12 cellular contexts compared by ENCODE assay signal in genomic region chr1:167516404-167517388, GRCh38. TPM values are rescaled to one million over a fixed set of nuclear protein-coding genes. Genes with fewer than 3 reads are reported as not detected.
A peak's percentile ranks its signal among the peaks of the same experiment; 100 is the strongest.
DNase-seq lines count a peak whose midpoint lies in the region; ATAC-seq, FAIRE-seq and TF ChIP-seq lines count a peak whose summit lies in the region.
"Had no signal": no experiment of that assay in that cellular context is flagged by ENCODE, and none has a peak within 500 bp of the region (broad histone marks: within the 10 kb centered on the region; RNA-seq: fewer than 3 reads in every experiment).

No MANE protein-coding gene starts in this region.

- POLR2A ChIA-PET in CD4-positive, alpha-beta memory T cell (lab: Charles Lee; ENCODE audit: partially characterized antibody), result interaction anchor here (0.7 to 7.2 kb wide), 27 partner anchors 8 to 709 kb away, joined by 3 to 236 read pairs (median 9); partner anchors contain the start of genes CREG1, DCAF6, GPA33 and MPC2
- POLR2A ChIA-PET in T-cell (lab: Charles Lee), result interaction anchor here (0.5 to 2.3 kb wide), 13 partner anchors 8 to 428 kb away, joined by 3 to 19 read pairs (median 5); no protein-coding TSS in a partner anchor

- no peak for FAIRE-seq in GM12892 (lab: Jason Lieb, UNC)
- FAIRE-seq: GM18507 had no signal

- peak; percentile 50 to 61 (median 55) for DNase-seq in CD4-positive, alpha-beta memory T cell
- peak in 29 of 34 experiments; percentile 33 to 68 (median 49) for DNase-seq in T-cell
- DNase-seq in activated naive CD4-positive, alpha-beta T cell treated with anti-CD3 and anti-CD28 coated beads, Interleukin-2, amount 50 U/mL, for 16 hours, result peak; percentile 37
- DNase-seq in natural killer cell, result no peak
- no peak for DNase-seq in GM12892 (ENCODE audit: insufficient read length)
- no peak for DNase-seq in hypothalamus (lab: John Stamatoyannopoulos, UW)
- no peak for DNase-seq in NCI-H1694 (lab: John Stamatoyannopoulos, UW)
- DNase-seq: KBM-7, NCI-H2107, T1000 had no signal

- peak overlapping the region; percentile 82 to 83 for H3K4me3 ChIP-seq in CD4-positive, alpha-beta memory T cell (ENCODE audit: low read length in 2 of 2)

- peak overlapping the region; percentile 94 for H3K27ac ChIP-seq in CD4-positive, alpha-beta memory T cell (ENCODE audit: low read depth, low read length)

- H3K9me3 Mint-ChIP-seq in CD4-positive, alpha-beta memory T cell, result no peaks in the 10 kb centered on the region
- H3K9me3 Mint-ChIP-seq in T-cell (no peaks in the 10 kb centered on the region), natural killer cell (no peaks in the 10 kb centered on the region)

- peak overlapping the region; percentile 95 to 100 (median 99) for H3K4me3 Mint-ChIP-seq in CD4-positive, alpha-beta memory T cell
- H3K4me3 Mint-ChIP-seq in T-cell (peak overlapping the region; percentile 98 to 99 (median 98)), natural killer cell (peak overlapping the region; percentile 95)

- TF ChIP-seq POLR2A in GM12892 (IDR thresholded peaks at IDR 0.05; ENCODE audit: low read depth, low read length), result no peak

- no peaks in the 10 kb centered on the region for H3K9me3 ChIP-seq in CD4-positive, alpha-beta memory T cell (ENCODE audit: control insufficient read depth in 1 of 2, low read length in 2 of 2)

- H3K27ac Mint-ChIP-seq in CD4-positive, alpha-beta memory T cell, result peak overlapping the region; percentile 97 to 100 (median 99)
- H3K27ac Mint-ChIP-seq in T-cell, result peak overlapping the region; percentile 98 to 99
- peak overlapping the region; percentile 91 to 100 for H3K27ac Mint-ChIP-seq in natural killer cell

- peaks cover 40 to 63% of the 10 kb centered on the region in 2 donors for H3K36me3 Mint-ChIP-seq in CD4-positive, alpha-beta memory T cell
- peaks cover 46% of the 10 kb centered on the region for H3K36me3 Mint-ChIP-seq in T-cell
- peaks cover 35% of the 10 kb centered on the region for H3K36me3 Mint-ChIP-seq in natural killer cell

- no peaks in the 10 kb centered on the region for H3K36me3 ChIP-seq in CD4-positive, alpha-beta memory T cell (ENCODE audit: insufficient read depth, low read length)

- H3K4me1 Mint-ChIP-seq in CD4-positive, alpha-beta memory T cell, result peaks cover 32 to 80% (median 47%) of the 10 kb centered on the region in 4 donors
- peaks cover 54 to 58% (median 55%) of the 10 kb centered on the region in 3 donors for H3K4me1 Mint-ChIP-seq in T-cell
- H3K4me1 Mint-ChIP-seq in natural killer cell, result peaks cover 61 to 71% of the 10 kb centered on the region in 2 donors

- TF ChIP-seq CTCF in natural killer cell (IDR thresholded peaks at IDR 0.05), result no peak

- H3K27me3 ChIP-seq in CD4-positive, alpha-beta memory T cell (ENCODE audit: insufficient read depth, low read length), result no peaks in the 10 kb centered on the region

- H3K27me3 Mint-ChIP-seq in CD4-positive, alpha-beta memory T cell, result no peaks in the 10 kb centered on the region
- H3K27me3 Mint-ChIP-seq in T-cell, result no peaks in the 10 kb centered on the region
- H3K27me3 Mint-ChIP-seq in natural killer cell (ENCODE audit: low read depth in 2 of 2), result no peaks in the 10 kb centered on the region

- ATAC-seq in T-cell (replicated peaks in 1 of 4), result peak; percentile 25 to 43 (median 32)
- no peak for ATAC-seq in natural killer cell
- no peak for ATAC-seq in GM19397 (IDR thresholded peaks at IDR 0.05; ENCODE audit: unreplicated experiment)

- CTCF ChIA-PET in CD4-positive, alpha-beta memory T cell (lab: Charles Lee; ENCODE audit: partially characterized antibody), result interaction anchor here (0.9 to 8.3 kb wide), 21 partner anchors 8 to 296 kb away, joined by 3 to 146 read pairs (median 13); partner anchors contain the start of gene POU2F1
- CTCF ChIA-PET in T-cell (lab: Charles Lee), result interaction anchor here (0.6 to 3.6 kb wide), 21 partner anchors 9 to 296 kb away, joined by 3 to 16 read pairs (median 3); partner anchors contain the start of gene POU2F1 (in 1 of the 2)

- H3K4me1 ChIP-seq in CD4-positive, alpha-beta memory T cell (ENCODE audit: insufficient read depth, low read length), result peaks cover 60% of the 10 kb centered on the region

- intact Hi-C loops in CD4-positive, alpha-beta memory T cell (cut with micrococcal nuclease), result loop anchor here (2.0 to 5.0 kb wide), 4 partner anchors 24 to 296 kb away; partner anchors contain the start of gene POU2F1
- intact Hi-C loops in natural killer cell (cut with micrococcal nuclease), result loop anchor here (1.0 to 5.0 kb wide), 4 partner anchors 7 to 294 kb away; partner anchors contain the start of gene POU2F1

RNA-seq across cellular contexts. Expression of gene CD247, which starts 1.6 kb away (rescaled TPM):
- total RNA-seq in CD4-positive, alpha-beta memory T cell, result 100 to 1,000 TPM; 340 to 341 TPM
- 100 to 1,000 TPM; 260 to 404 TPM for polyA plus RNA-seq in CD4-positive, alpha-beta memory T cell
- total RNA-seq in T-cell, result 100 to 1,000 TPM; 324 to 414 (median 385) TPM
- 1,000 to 10,000 TPM; 1,027 to 1,374 (median 1,309) TPM for total RNA-seq in natural killer cell
- polyA plus RNA-seq in GM12892 (2012; ENCODE audit: missing spikeins), result 1.1 TPM

RNA-seq across cellular contexts. Expression of gene CREG1, which starts 36.9 kb away (rescaled TPM):
- total RNA-seq in CD4-positive, alpha-beta memory T cell, result 10 to 100 TPM; 21.0 to 21.7 TPM
- polyA plus RNA-seq in CD4-positive, alpha-beta memory T cell, result 10 to 100 TPM; 19.4 to 27.7 TPM
- total RNA-seq in T-cell, result 10 to 100 TPM in 3 of 5 donors, 1 to 10 TPM in 2; 9.1 to 13.0 (median 10.9) TPM
- 10 to 100 TPM in 1 of 3 donors, 1 to 10 TPM in 2; 6.7 to 15.8 (median 8.9) TPM for total RNA-seq in natural killer cell
- 15.2 TPM for polyA plus RNA-seq in GM12892 (2012; ENCODE audit: missing spikeins)

Comparison
In these comparisons a context has a peak if more than half of its experiments do, and no peak if none do; other contexts are left out.
1. DNase-seq: peak in CD4-positive, alpha-beta memory T cell (5 of 5), T-cell (29 of 34) and activated naive CD4-positive, alpha-beta T cell treated with anti-CD3 and anti-CD28 coated beads, Interleukin-2, amount 50 U/mL, for 16 hours (single experiment); none in natural killer cell (single experiment), GM12892 (single experiment), hypothalamus (0 of 51) and NCI-H1694 (single experiment).
2. ATAC-seq: peak in T-cell (4 of 4); none in natural killer cell (0 of 3) and GM19397 (single experiment).
3. Peak in every context shown above with its lines, with median percentiles within 50 percentile points of each other: H3K27ac Mint-ChIP-seq and H3K4me3 Mint-ChIP-seq.